In the genomic region with DNA sequence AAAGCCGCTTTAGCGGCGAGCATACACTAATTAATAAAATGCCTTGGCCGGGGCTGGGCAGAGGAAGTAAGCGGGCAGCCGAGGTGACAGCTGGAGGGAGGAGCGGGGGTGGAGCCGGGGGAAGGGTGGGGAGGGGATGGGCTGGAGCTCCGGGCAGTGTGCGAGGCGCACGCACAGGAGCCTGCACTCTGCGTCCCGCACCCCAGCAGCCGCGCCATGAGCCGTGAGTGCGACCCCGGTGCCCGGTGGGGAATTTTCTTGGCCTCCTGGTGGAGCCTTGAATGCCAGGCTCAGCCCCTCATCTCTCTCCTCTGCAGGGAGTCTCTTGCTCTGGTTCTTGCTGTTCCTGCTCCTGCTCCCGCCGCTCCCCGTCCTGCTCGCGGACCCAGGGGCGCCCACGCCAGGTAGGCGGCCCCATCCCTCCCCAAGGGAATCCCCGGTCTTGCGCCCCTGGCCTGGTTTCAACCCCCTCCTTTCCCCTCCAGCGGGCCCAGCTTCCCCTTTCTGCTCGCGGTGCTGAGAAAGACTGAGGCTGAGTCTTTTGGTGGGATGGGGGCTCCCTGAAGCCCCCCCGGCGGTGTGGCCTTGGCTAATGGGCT, we compare ENCODE assay signal across 7 cellular contexts. TPM values are rescaled to one million over a fixed set of nuclear protein-coding genes. Genes with fewer than 3 reads are reported as not detected.
DNase-seq lines count a peak whose midpoint lies in the region; ATAC-seq, FAIRE-seq and TF ChIP-seq lines count a peak whose summit lies in the region.

TSS of gene PTGS1 (plus strand) at position 156 of the 599 bp plus-strand sequence. CDS start at position 217, 61 bp downstream.

- no peaks in the 10 kb centered on the region for H3K36me3 ChIP-seq in ascending aorta
- H3K36me3 ChIP-seq in iPS-20b (ENCODE audit: insufficient read depth, low read depth, low read length): no peaks in the 10 kb centered on the region

- H3K4me1 ChIP-seq in ascending aorta: peaks cover 6 to 7% of the 10 kb centered on the region in 2 donors
- peaks cover 16% of the 10 kb centered on the region for H3K4me1 ChIP-seq in iPS-20b (ENCODE audit: insufficient read depth, low read length)

- TF ChIP-seq CTCF in NB4 (IDR thresholded peaks at IDR 0.05; ENCODE audit: low read depth, low read length) (no peak), ascending aorta (IDR thresholded peaks at IDR 0.05) (no peak)

- no peak within 1 kb of the TSS for H3K27ac ChIP-seq in ascending aorta
- no peak within 1 kb of the TSS for H3K27ac ChIP-seq in iPS-20b (ENCODE audit: low read length)

- H3K9me3 ChIP-seq in ascending aorta (no peaks in the 10 kb centered on the region), iPS-20b (ENCODE audit: insufficient read depth, low read depth, low read length) (no peaks in the 10 kb centered on the region)

- no peak for FAIRE-seq in GM12891 (lab: Jason Lieb, UNC)

- TF ChIP-seq POLR2A in GM12891 (IDR thresholded peaks at IDR 0.05; ENCODE audit: low read depth, low read length): no peak
- TF ChIP-seq POLR2A in NB4 (IDR thresholded peaks at IDR 0.05; ENCODE audit: extremely low read depth, insufficient read length): no peak

- DNase-seq in GM12891 (ENCODE audit: insufficient read length, low spot score): peak; percentile 60
- DNase-seq in NB4 (ENCODE audit: low read depth): peak; percentile 81
- no peak for DNase-seq in ascending aorta (ENCODE audit: low spot score in 2 of 2)
- peak; percentile 33 for DNase-seq in stimulated activated naive CD8-positive, alpha-beta T cell treated with anti-CD3 and anti-CD28 coated beads, Interleukin-15, Interleukin-2, amounts not matched to agents 100 U/mL and 50 U/mL, for 24 hours
- no peak for DNase-seq in SW 1271 (lab: John Stamatoyannopoulos, UW)

- H3K9ac ChIP-seq in iPS-20b (ENCODE audit: low read depth, low read length): no peak within 1 kb of the TSS

- ATAC-seq in GM21737 (IDR thresholded peaks at IDR 0.05; ENCODE audit: unreplicated experiment): peak; percentile 48
- peak; percentile 55 for ATAC-seq in stimulated activated naive CD8-positive, alpha-beta T cell treated with anti-CD3 and anti-CD28 coated beads, Interleukin-15, Interleukin-2, amounts not matched to agents 100 U/mL and 50 U/mL, for 24 hours

- H3K4me3 ChIP-seq in NB4 (ENCODE audit: low read depth, low read length) (peak within 1 kb of the TSS; percentile 56), ascending aorta (peak within 1 kb of the TSS; percentile 44 to 62), iPS-20b (ENCODE audit: low read length) (peak within 1 kb of the TSS; percentile 73)

- intact Hi-C loops in ascending aorta (cut with DNase I): no loop called here

- H3K27me3 ChIP-seq in ascending aorta (no peaks in the 10 kb centered on the region), iPS-20b (ENCODE audit: insufficient read depth, low read length) (peaks cover 72% of the 10 kb centered on the region)

TF ChIP-seq in GM12891, 5 proteins besides CTCF, POLR2A, EP300 and RAD21:
- TF ChIP-seq POLR2AphosphoS5 (IDR thresholded peaks at IDR 0.05; ENCODE audit: low read depth, low read length) (no peak), SPI1 (IDR thresholded peaks at IDR 0.05; ENCODE audit: low read depth, low read length) (peak; percentile 31; the same call in 1 of the 2 replicates), PAX5 (IDR thresholded peaks at IDR 0.05; ENCODE audit: insufficient read depth, low read length, severe bottlenecking) (no peak), TAF1 (IDR thresholded peaks at IDR 0.05; ENCODE audit: low read depth, low read length) (no peak)

RNA-seq across cellular contexts. Expression of gene PTGS1, which starts in this region (rescaled TPM):
- 1.6 TPM for polyA plus RNA-seq in GM12891 (2012; ENCODE audit: low read depth, missing spikeins)
- 13.0 TPM for total RNA-seq in ascending aorta

Comparison
In these comparisons a context has a peak if more than half of its experiments do, and no peak if none do; other contexts are left out.
1. DNase-seq: peak in GM12891 (single experiment), NB4 (single experiment) and stimulated activated naive CD8-positive, alpha-beta T cell treated with anti-CD3 and anti-CD28 coated beads, Interleukin-15, Interleukin-2, amounts not matched to agents 100 U/mL and 50 U/mL, for 24 hours (single experiment); none in ascending aorta (0 of 2) and SW 1271 (0 of 2).
2. Peak in every context shown above with its lines, with median percentiles within 50 percentile points of each other: H3K4me3 ChIP-seq.